27 cellular contexts compared by ENCODE assay signal in genomic region chr17:41428591-41429326, GRCh38. TPM values are rescaled to one million over a fixed set of nuclear protein-coding genes. Genes with fewer than 3 reads are reported as not detected.
DNase-seq lines count a peak whose midpoint lies in the region; ATAC-seq and TF ChIP-seq lines count a peak whose summit lies in the region.
"Had no signal": no experiment of that assay in that cellular context is flagged by ENCODE, and none has a peak within 500 bp of the region (broad histone marks: within the 10 kb centered on the region; RNA-seq: fewer than 3 reads in every experiment).

No MANE protein-coding gene starts in this region.

- H3K4me3 ChIP-seq in GM23248 = no peak overlapping the region
- H3K4me3 ChIP-seq in fibroblast of villous mesenchyme (ENCODE audit: low read depth, low read length) = no peak overlapping the region
- H3K4me3 ChIP-seq: left lung, prostate gland, tibial artery had no signal

- H3K79me2 ChIP-seq in GM23248 (ENCODE audit: insufficient read depth) = no peaks in the 10 kb centered on the region

- H3K9me2 ChIP-seq in GM23248 (ENCODE audit: insufficient read depth) = no peaks in the 10 kb centered on the region

- ATAC-seq in HG02852 (IDR thresholded peaks at IDR 0.05; ENCODE audit: unreplicated experiment) = no peak
- no peak for ATAC-seq in HG03159 (IDR thresholded peaks at IDR 0.05; ENCODE audit: unreplicated experiment)
- ATAC-seq: activated T-cell treated with anti-CD3 and anti-CD28 coated beads, Interleukin-2, amount 50 U/mL, for 4 hours; CD8-positive, alpha-beta T cell; left lung had no signal

- no peaks in the 10 kb centered on the region for H3K36me3 ChIP-seq in GM23248 (ENCODE audit: low read depth)
- H3K36me3 ChIP-seq: left lung, prostate gland, tibial artery had no signal

- H3K9me3 ChIP-seq in GM23248 (ENCODE audit: low read depth) = no peaks in the 10 kb centered on the region
- H3K9me3 ChIP-seq: left lung, prostate gland, tibial artery had no signal

- H3K27me3 ChIP-seq in GM23248 (replicated peaks; ENCODE audit: insufficient read depth) = no peaks in the 10 kb centered on the region

- no peak overlapping the region for H3K27ac ChIP-seq in GM23248
- H3K27ac ChIP-seq: KMS-11, left lung, prostate gland, tibial artery had no signal

- no peak overlapping the region for H3K4me2 ChIP-seq in GM23248 (ENCODE audit: unreplicated experiment)
- H3K4me2 ChIP-seq: KMS-11 had no signal

- DNase-seq in GM23248 (peak; percentile 28), RPMI7951 (ENCODE audit: low read depth) (peak; percentile 91), fibroblast of villous mesenchyme (ENCODE audit: low read depth) (peak; percentile 68), renal cortical epithelial cell (ENCODE audit: low read depth) (peak; percentile 36), NCI-H524 (lab: John Stamatoyannopoulos, UW) (no peak)
- DNase-seq: activated CD4-positive, alpha-beta T cell treated with anti-CD3 and anti-CD28 coated beads for 1 hour; activated CD8-positive, alpha-beta memory T cell treated with anti-CD3 and anti-CD28 coated beads for 24 hours; activated naive CD4-positive, alpha-beta T cell treated with anti-CD3 and anti-CD28 coated beads, Interleukin-2, amount 50 U/mL, for 16 hours; activated T-cell treated with anti-CD3 and anti-CD28 coated beads, Interleukin-2, amount 50 U/mL, for 4 hours; aorta; CD8-positive, alpha-beta T cell; cerebellar nuclear complex; DMS53; left lung; NCI-H1092; NCI-H1930; NCI-H446; nephron progenitor cell; NK-92 treated with Interleukin-12 subunit alpha and Interleukin-12 subunit beta, amount 100 ng/mL, for 24 hours; RPMI8226; stimulated activated CD4-positive, alpha-beta T cell treated with anti-CD3 and anti-CD28 coated beads, Interleukin-4, amount 100 ng/mL, for 1 hour; tibial artery had no signal

- H3K4me1 ChIP-seq in GM23248 (ENCODE audit: insufficient read depth) = no peaks in the 10 kb centered on the region
- H3K4me1 ChIP-seq: left lung, prostate gland, tibial artery had no signal

- no peak for TF ChIP-seq CTCF in fibroblast of villous mesenchyme (IDR thresholded peaks at IDR 0.05; ENCODE audit: insufficient read depth, low read depth, low read length)

- in situ Hi-C loops in GM23248 (cut with MboI) = no loop called here

- H2AFZ ChIP-seq in GM23248 = no peak overlapping the region

- WGBS in GM23248 (ENCODE audit: low coverage in 1 of 2, low lambda C conversion rate in 2 of 2, missing lambda C conversion rate in 2 of 2), 2 experiments = 47 to 50% methylated on average over 4 of the region's 4 CpGs

- no peaks in the 10 kb centered on the region for H4K20me1 ChIP-seq in GM23248 (ENCODE audit: insufficient read depth)

- no peak overlapping the region for H3K9ac ChIP-seq in GM23248
- H3K9ac ChIP-seq: KMS-11 had no signal

- H3F3A ChIP-seq in GM23248 (ENCODE audit: insufficient read depth) = no peaks in the 10 kb centered on the region

RNA-seq across cellular contexts. Expression of gene KRT37, which starts 4.4 kb away (rescaled TPM):
- total RNA-seq in GM23248 (2014; rRNA removed; shearing (Covaris generic)) = not detected in 2 replicates
- polyA plus RNA-seq in GM23248 (2016; fragmentation: Nextera tagmentation; extraction: Ambion mirVana) = not detected in 2 replicates
- total RNA-seq in RPMI7951 (2014; rRNA removed; shearing (Covaris generic)) = not detected in 2 replicates
- total RNA-seq in fibroblast of villous mesenchyme (not detected in 2 replicates), renal cortical epithelial cell (not detected in 2 replicates)
- total RNA-seq: activated T-cell treated with anti-CD3 and anti-CD28 coated beads, Interleukin-2, amount 50 U/mL, for 4 hours; aorta; CD8-positive, alpha-beta T cell; left lung; prostate gland had no signal
- polyA plus RNA-seq: aorta, esophagus had no signal

RNA-seq across cellular contexts. Expression of gene KRT38, which starts 12.0 kb away (rescaled TPM):
- not detected in 2 replicates for total RNA-seq in GM23248 (2014; rRNA removed; shearing (Covaris generic))
- polyA plus RNA-seq in GM23248 (2016; fragmentation: Nextera tagmentation; extraction: Ambion mirVana) = not detected in 2 replicates
- total RNA-seq in RPMI7951 (2014; rRNA removed; shearing (Covaris generic)) = not detected in 2 replicates
- under 0.01 TPM in 1 of 2 replicates, not detected in the other for total RNA-seq in fibroblast of villous mesenchyme
- not detected in 2 replicates for total RNA-seq in renal cortical epithelial cell
- total RNA-seq: activated T-cell treated with anti-CD3 and anti-CD28 coated beads, Interleukin-2, amount 50 U/mL, for 4 hours; aorta; CD8-positive, alpha-beta T cell; left lung; prostate gland had no signal
- polyA plus RNA-seq: aorta had no signal

RNA-seq across cellular contexts. Expression of gene KRT31, which starts 31.4 kb away (rescaled TPM):
- not detected in 2 replicates for total RNA-seq in GM23248 (2014; rRNA removed; shearing (Covaris generic))
- polyA plus RNA-seq in GM23248 (2016; fragmentation: Nextera tagmentation; extraction: Ambion mirVana) = not detected in 2 replicates
- total RNA-seq in RPMI7951 (2014; rRNA removed; shearing (Covaris generic)) = not detected in 2 replicates
- not detected in 2 replicates for total RNA-seq in fibroblast of villous mesenchyme
- not detected in 2 replicates for total RNA-seq in renal cortical epithelial cell
- total RNA-seq: activated T-cell treated with anti-CD3 and anti-CD28 coated beads, Interleukin-2, amount 50 U/mL, for 4 hours; aorta; CD8-positive, alpha-beta T cell; left lung; prostate gland had no signal
- polyA plus RNA-seq: aorta had no signal

RNA-seq across cellular contexts. Expression of gene KRT32, which starts 38.4 kb away (rescaled TPM):
- total RNA-seq in GM23248 (2014; rRNA removed; shearing (Covaris generic)) = not detected in 2 replicates
- polyA plus RNA-seq in GM23248 (2016; fragmentation: Nextera tagmentation; extraction: Ambion mirVana) = not detected in 2 replicates
- total RNA-seq in RPMI7951 (2014; rRNA removed; shearing (Covaris generic)) = not detected in 2 replicates
- not detected in 2 replicates for total RNA-seq in fibroblast of villous mesenchyme
- not detected in 2 replicates for total RNA-seq in renal cortical epithelial cell
- total RNA-seq: activated T-cell treated with anti-CD3 and anti-CD28 coated beads, Interleukin-2, amount 50 U/mL, for 4 hours; aorta; CD8-positive, alpha-beta T cell; left lung; prostate gland had no signal
- polyA plus RNA-seq: aorta had no signal

RNA-seq across cellular contexts. Expression of gene KRT34, which starts 46.7 kb away (rescaled TPM):
- 73.5 and 77.8 TPM in 2 replicates for total RNA-seq in GM23248 (2014; rRNA removed; shearing (Covaris generic))
- polyA plus RNA-seq in GM23248 (2016; fragmentation: Nextera tagmentation; extraction: Ambion mirVana) = 39.8 and 42.2 TPM in 2 replicates
- not detected in 2 replicates for total RNA-seq in RPMI7951 (2014; rRNA removed; shearing (Covaris generic))
- total RNA-seq in fibroblast of villous mesenchyme (26.7 and 28.9 TPM in 2 replicates), renal cortical epithelial cell (0.05 and 26.4 TPM in 2 replicates)
- total RNA-seq: activated T-cell treated with anti-CD3 and anti-CD28 coated beads, Interleukin-2, amount 50 U/mL, for 4 hours; aorta; CD8-positive, alpha-beta T cell; left lung had no signal
- polyA plus RNA-seq: aorta had no signal

Comparison
In these comparisons a context has a peak if more than half of its experiments do, and no peak if none do; other contexts are left out.
1. DNase-seq: peak in GM23248 (single experiment), RPMI7951 (single experiment), fibroblast of villous mesenchyme (single experiment) and renal cortical epithelial cell (single experiment); none in NCI-H524 (0 of 2).